ENCODE assay signal across 24 cellular contexts in the genomic region with DNA sequence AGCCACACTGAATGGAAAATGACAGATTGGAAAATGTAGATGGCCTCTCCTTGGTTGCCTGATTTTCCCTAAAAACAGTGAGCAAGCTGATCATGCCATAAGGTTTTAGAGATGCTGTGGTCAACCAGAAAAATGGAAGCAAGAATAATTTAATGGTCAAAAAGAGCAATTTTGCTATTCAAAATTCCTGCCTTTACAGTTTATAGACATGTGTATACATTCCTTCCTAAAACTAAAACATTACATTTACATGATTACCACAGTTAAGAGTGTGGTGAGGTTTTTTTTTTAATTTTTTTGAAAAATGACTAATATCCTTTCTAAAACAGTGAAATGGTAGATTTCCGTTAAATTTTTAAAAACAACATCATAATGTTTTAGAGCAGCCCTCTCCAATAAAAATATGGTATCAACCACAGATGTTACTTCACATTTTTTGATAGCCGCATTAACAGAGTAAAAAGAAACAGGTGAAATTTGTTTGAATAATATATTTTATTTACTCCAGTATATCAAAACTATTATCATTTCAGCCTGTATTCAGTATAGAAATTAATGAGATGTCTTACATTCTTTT.
DNase-seq lines count a peak whose midpoint lies in the region; ATAC-seq and TF ChIP-seq lines count a peak whose summit lies in the region.
"Had no signal": no experiment of that assay in that cellular context is flagged by ENCODE, and none has a peak within 500 bp of the region (broad histone marks: within the 10 kb centered on the region; RNA-seq: fewer than 3 reads in every experiment).

No MANE protein-coding gene starts in this region.

- H3K36me3 Mint-ChIP-seq in activated CD4-positive, alpha-beta T cell treated with anti-CD3 and anti-CD28 coated beads, Interleukin-2, amount 10 ng/mL, durations not matched to agents 24 days and 14 days (ENCODE audit: low read depth) = no peaks in the 10 kb centered on the region

- H3K4me3 ChIP-seq in A673 (ENCODE audit: low read depth, low read length, poor library complexity, severe bottlenecking) = no peak overlapping the region
- H3K4me3 ChIP-seq in astrocyte of the cerebellum (ENCODE audit: low read depth, low read length) = no peak overlapping the region
- peak overlapping the region; percentile 36 for H3K4me3 ChIP-seq in iPS-18a (ENCODE audit: low read length)
- no peak overlapping the region for H3K4me3 ChIP-seq in dorsolateral prefrontal cortex
- H3K4me3 ChIP-seq: A549, BLaER1, SJSA1 had no signal

- H3K4me1 ChIP-seq in A673 (ENCODE audit: insufficient read depth, low read length, poor library complexity, severe bottlenecking) = peaks cover 90% of the 10 kb centered on the region
- peaks cover 76% of the 10 kb centered on the region for H3K4me1 ChIP-seq in iPS-18a (ENCODE audit: control insufficient read depth, low read depth, low read length)
- H3K4me1 ChIP-seq: A549, parathyroid adenoma had no signal

- H3K4me3 Mint-ChIP-seq in activated CD4-positive, alpha-beta T cell treated with anti-CD3 and anti-CD28 coated beads, Interleukin-2, amount 10 ng/mL, durations not matched to agents 24 days and 14 days = no peak overlapping the region
- H3K4me3 Mint-ChIP-seq: activated CD8-positive, alpha-beta T cell treated with anti-CD3 and anti-CD28 coated beads for 36 hours; central memory CD8-positive, alpha-beta T cell; dendritic cell treated with granulocyte-macrophage colony-stimulating factor and Interleukin-4, amounts not matched to agents 40 ng/mL and 50 ng/mL, for 4 days; naive thymus-derived CD8-positive, alpha-beta T cell had no signal

- no TSS peak for BruUV-seq in A673 (replicated peaks; lab: Mats Ljungman, UMichigan)

- H3K27ac ChIP-seq in A673 (ENCODE audit: low read depth, low read length, poor library complexity, severe bottlenecking) = peak overlapping the region; percentile 86
- H3K27ac ChIP-seq in iPS-18a (ENCODE audit: low read length) = peak overlapping the region; percentile 82
- H3K27ac ChIP-seq in dorsolateral prefrontal cortex = no peak overlapping the region
- H3K27ac ChIP-seq: A549, BLaER1, parathyroid adenoma, SJSA1 had no signal

- no peak overlapping the region for H3K27ac Mint-ChIP-seq in activated CD4-positive, alpha-beta T cell treated with anti-CD3 and anti-CD28 coated beads, Interleukin-2, amount 10 ng/mL, durations not matched to agents 24 days and 14 days
- H3K27ac Mint-ChIP-seq: activated CD8-positive, alpha-beta T cell treated with anti-CD3 and anti-CD28 coated beads for 36 hours; activated T-helper 2 cell treated with anti-CD3 and anti-CD28 coated beads, Interferon-gamma antibody, Interleukin-2, Interleukin-4, amounts not matched to agents 10 μg/mL and 5 μg/mL and 100 μg/mL, durations not matched to agents 14 hours and 24 hours and 36 hours; dendritic cell treated with granulocyte-macrophage colony-stimulating factor and Interleukin-4, amounts not matched to agents 40 ng/mL and 50 ng/mL, for 4 days; naive thymus-derived CD8-positive, alpha-beta T cell had no signal

- peak overlapping the region; percentile 18 for H3K9ac ChIP-seq in iPS-18a (ENCODE audit: low read length)
- H3K9ac ChIP-seq: BLaER1, parathyroid adenoma had no signal

- intact Hi-C loops in A673 (cut with micrococcal nuclease; ENCODE audit: unreplicated experiment) (loop anchor here (10.0 kb wide), 2 partner anchors 312 to 432 kb away; no protein-coding TSS in a partner anchor), dorsolateral prefrontal cortex (cut with DNase I) (no loop called here)
- intact Hi-C loops in activated CD4-positive, alpha-beta T cell treated with anti-CD3 and anti-CD28 coated beads, Interleukin-2, amount 10 ng/mL, durations not matched to agents 24 days and 14 days (cut with micrococcal nuclease) = no loop called here

- in situ Hi-C loops in astrocyte of the cerebellum (cut with HindIII; ENCODE audit: low sequenced_read_pairs) = no loop called here

- POLR2A ChIA-PET in A673 (lab: Charles Lee; ENCODE audit: low non-redundant PET) = no interaction called here

- no peaks in the 10 kb centered on the region for H3K27me3 Mint-ChIP-seq in activated CD4-positive, alpha-beta T cell treated with anti-CD3 and anti-CD28 coated beads, Interleukin-2, amount 10 ng/mL, durations not matched to agents 24 days and 14 days
- H3K27me3 Mint-ChIP-seq: activated CD8-positive, alpha-beta T cell treated with anti-CD3 and anti-CD28 coated beads for 36 hours; central memory CD8-positive, alpha-beta T cell; dendritic cell treated with granulocyte-macrophage colony-stimulating factor and Interleukin-4, amounts not matched to agents 40 ng/mL and 50 ng/mL, for 4 days; naive thymus-derived CD8-positive, alpha-beta T cell had no signal

- H3K36me3 ChIP-seq in A673 (ENCODE audit: insufficient read depth, low read length, poor library complexity, severe bottlenecking) = no peaks in the 10 kb centered on the region
- no peaks in the 10 kb centered on the region for H3K36me3 ChIP-seq in iPS-18a (ENCODE audit: control insufficient read depth, low read depth, low read length)
- H3K36me3 ChIP-seq: BLaER1, SJSA1 had no signal

- H3K4me1 Mint-ChIP-seq in activated CD4-positive, alpha-beta T cell treated with anti-CD3 and anti-CD28 coated beads, Interleukin-2, amount 10 ng/mL, durations not matched to agents 24 days and 14 days = peaks cover 11% of the 10 kb centered on the region

- H3K9me3 ChIP-seq in A673 (ENCODE audit: low read depth, low read length, poor library complexity, severe bottlenecking) = no peaks in the 10 kb centered on the region
- H3K9me3 ChIP-seq in iPS-18a (ENCODE audit: control insufficient read depth, low read depth, low read length) = no peaks in the 10 kb centered on the region
- H3K9me3 ChIP-seq: A549, BLaER1, SJSA1 had no signal

- CTCF ChIA-PET in A673 (lab: Charles Lee) = no interaction called here

- DNase-seq in A673 (ENCODE audit: low spot score) = no peak
- DNase-seq in HS-27A (ENCODE audit: low read depth) = peak; percentile 22
- peak; percentile 27 for DNase-seq in astrocyte of the cerebellum (ENCODE audit: low read depth)
- DNase-seq in activated CD4-positive, alpha-beta T cell treated with anti-CD3 and anti-CD28 coated beads, Interleukin-2, amount 10 ng/mL, durations not matched to agents 24 days and 14 days = no peak
- DNase-seq in NAMALWA (ENCODE audit: low spot score) = no peak
- no peak for DNase-seq in dorsolateral prefrontal cortex
- DNase-seq: activated CD4-positive, CD25-positive, alpha-beta regulatory T cell treated with anti-CD3 and anti-CD28 coated beads, Interleukin-2, amount 50 U/mL, for 72 hours; activated CD8-positive, alpha-beta T cell treated with anti-CD3 and anti-CD28 coated beads for 36 hours; aorta; DMS53; kidney; naive thymus-derived CD8-positive, alpha-beta T cell; NCI-H526 treated with DMSO at 0.1 percent for 48 hours; trophoblast cell had no signal

- ATAC-seq in GM18861 (IDR thresholded peaks at IDR 0.05; ENCODE audit: unreplicated experiment) = no peak
- ATAC-seq: A549; activated CD8-positive, alpha-beta T cell treated with anti-CD3 and anti-CD28 coated beads for 36 hours; activated naive CD4-positive, alpha-beta T cell treated with anti-CD3 and anti-CD28 coated beads, Interleukin-2, amount 50 U/mL, for 72 hours; naive thymus-derived CD8-positive, alpha-beta T cell had no signal

- H3K27me3 ChIP-seq in A673 (replicated peaks; ENCODE audit: insufficient read depth, low read depth, low read length, poor library complexity) (no peaks in the 10 kb centered on the region), iPS-18a (ENCODE audit: control insufficient read depth, insufficient read depth, low read length) (no peaks in the 10 kb centered on the region), dorsolateral prefrontal cortex (no peaks in the 10 kb centered on the region)
- H3K27me3 ChIP-seq: BLaER1, SJSA1 had no signal

- H3K9me3 Mint-ChIP-seq in activated CD4-positive, alpha-beta T cell treated with anti-CD3 and anti-CD28 coated beads, Interleukin-2, amount 10 ng/mL, durations not matched to agents 24 days and 14 days = no peaks in the 10 kb centered on the region
- H3K9me3 Mint-ChIP-seq: activated CD8-positive, alpha-beta T cell treated with anti-CD3 and anti-CD28 coated beads for 36 hours; activated naive CD4-positive, alpha-beta T cell treated with anti-CD3 and anti-CD28 coated beads, Interleukin-2, amount 50 U/mL, for 72 hours; activated T-helper 2 cell treated with anti-CD3 and anti-CD28 coated beads, Interferon-gamma antibody, Interleukin-2, Interleukin-4, amounts not matched to agents 10 μg/mL and 5 μg/mL and 100 μg/mL, durations not matched to agents 14 hours and 24 hours and 36 hours; central memory CD8-positive, alpha-beta T cell; dendritic cell treated with granulocyte-macrophage colony-stimulating factor and Interleukin-4, amounts not matched to agents 40 ng/mL and 50 ng/mL, for 4 days; naive thymus-derived CD8-positive, alpha-beta T cell had no signal

- TF ChIP-seq CTCF in A673 (conservative IDR thresholded peaks at IDR 0.05; ENCODE audit: low read depth, low read length) (no peak), astrocyte of the cerebellum (IDR thresholded peaks at IDR 0.05; ENCODE audit: low read depth, low read length, missing control alignments) (no peak), dorsolateral prefrontal cortex (IDR thresholded peaks at IDR 0.05 in 54 of 56, conservative IDR thresholded peaks at IDR 0.05 in 2 of 56; ENCODE audit: low read depth in 1 of 56, partially characterized antibody in 56 of 56) (no peak)

Comparison
In these comparisons a context has a peak if more than half of its experiments do, and no peak if none do; other contexts are left out.
1. DNase-seq: peak in HS-27A (single experiment) and astrocyte of the cerebellum (single experiment); none in A673 (single experiment), activated CD4-positive, alpha-beta T cell treated with anti-CD3 and anti-CD28 coated beads, Interleukin-2, amount 10 ng/mL, durations not matched to agents 24 days and 14 days (single experiment), NAMALWA (single experiment) and dorsolateral prefrontal cortex (0 of 10).
2. H3K27ac ChIP-seq: peak in A673 (single experiment) and iPS-18a (single experiment); none in dorsolateral prefrontal cortex (0 of 59).